1 cellular context compared by ENCODE assay signal in genomic region chr12:48682927-48683326, GRCh38.
TF ChIP-seq lines count a peak whose summit lies in the region.

No MANE protein-coding gene starts in this region.

TF ChIP-seq in endothelial cell of umbilical vein, 7 proteins besides CTCF, POLR2A, EP300 and RAD21 (continued from another document):
- no peak for TF ChIP-seq JUN (IDR thresholded peaks at IDR 0.05; ENCODE audit: borderline replicate concordance, insufficient read depth, insufficient read length, low read depth)
